In the genomic region with DNA sequence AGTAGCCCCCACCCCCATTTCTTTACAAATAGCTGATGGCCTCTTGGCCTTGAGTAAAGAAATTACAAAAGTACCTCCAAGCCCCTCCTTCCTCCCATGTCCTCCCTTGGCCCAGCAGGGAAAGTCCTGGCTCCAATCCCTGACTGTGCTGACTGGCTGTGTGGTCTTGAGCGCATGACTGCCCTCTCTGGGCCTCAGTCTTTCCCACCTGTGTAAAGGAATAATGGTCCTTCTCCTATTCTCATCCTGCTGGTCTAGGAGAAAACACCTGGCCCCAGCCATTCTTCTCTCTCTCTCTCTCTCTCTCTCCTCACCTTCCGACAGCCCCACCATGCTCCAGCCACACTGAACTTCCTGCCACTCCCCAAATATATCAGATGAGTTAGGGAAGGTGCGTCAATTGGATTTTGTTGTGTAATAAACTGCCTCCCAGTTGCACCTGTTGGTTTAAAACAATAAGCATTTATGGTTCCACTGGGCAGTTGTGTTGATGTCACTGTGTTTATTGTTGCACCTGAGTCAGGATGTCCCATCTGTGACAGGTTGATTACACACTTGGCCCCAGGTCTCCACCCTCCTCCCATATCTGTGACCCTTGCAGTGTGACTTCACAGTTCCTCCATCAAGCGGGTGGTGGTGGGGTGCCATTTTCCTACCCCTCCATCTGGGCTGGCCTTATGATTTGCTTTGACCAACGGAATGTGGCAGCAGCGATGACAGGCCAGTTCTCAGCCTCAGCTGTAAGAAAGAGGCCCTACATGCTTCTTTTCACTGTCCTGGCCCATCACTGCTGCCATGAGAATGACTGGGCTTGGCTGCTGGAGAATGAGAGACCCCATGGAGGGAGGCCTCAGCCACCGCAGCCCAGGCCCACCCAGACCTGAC, we compare ENCODE assay signal across 16 cellular contexts. TPM values are rescaled to one million over a fixed set of nuclear protein-coding genes. Genes with fewer than 3 reads are reported as not detected.
DNase-seq lines count a peak whose midpoint lies in the region; ATAC-seq and TF ChIP-seq lines count a peak whose summit lies in the region.
"Had no signal": no experiment of that assay in that cellular context is flagged by ENCODE, and none has a peak within 500 bp of the region (broad histone marks: within the 10 kb centered on the region; RNA-seq: fewer than 3 reads in every experiment).

No MANE protein-coding gene starts in this region.

- ATAC-seq in HG02678 (IDR thresholded peaks at IDR 0.05; ENCODE audit: unreplicated experiment) = no peak

- H3K36me3 ChIP-seq in spleen = no peaks in the 10 kb centered on the region
- H3K36me3 ChIP-seq: BE2C, left ventricle myocardium inferior had no signal

- no peak overlapping the region for H3K27ac ChIP-seq in spleen
- H3K27ac ChIP-seq: left ventricle myocardium inferior had no signal

- no peak for TF ChIP-seq CTCF in spleen (IDR thresholded peaks at IDR 0.05 in 8 of 11, conservative IDR thresholded peaks at IDR 0.05 in 3 of 11)

- DNase-seq in activated effector memory CD4-positive, alpha-beta T cell treated with anti-CD3 and anti-CD28 coated beads, Interleukin-2, amount 50 U/mL, for 16 hours = peak; percentile 44
- no peak for DNase-seq in activated effector memory CD4-positive, alpha-beta T cell treated with Interleukin-2 at 50 U/mL for 16 hours
- DNase-seq in activated CD8-positive, alpha-beta memory T cell treated with anti-CD3 and anti-CD28 coated beads, Interleukin-2, amount 50 U/mL, for 4 hours = peak; percentile 4
- DNase-seq in islet precursor cell (peak; percentile 33), spleen (peak; percentile 41), UCSD-AML1 (lab: John Stamatoyannopoulos, UW; ENCODE audit: unreplicated experiment) (no peak), SIG-M5 treated with dmso at 0.1 percent for 504 hours (lab: John Stamatoyannopoulos, UW; ENCODE audit: unreplicated experiment) (no peak)
- DNase-seq: activated CD4-positive, alpha-beta T cell treated with anti-CD3 and anti-CD28 coated beads, Interleukin-2, amount 10 ng/mL, durations not matched to agents 24 days and 14 days; activated naive CD8-positive, alpha-beta T cell treated with anti-CD3 and anti-CD28 coated beads for 36 hours; BE2C; Caco-2; HFFc6; left ventricle myocardium inferior; NCI-H524; retina had no signal

- H3K4me3 ChIP-seq in spleen = no peak overlapping the region
- H3K4me3 ChIP-seq: left ventricle myocardium inferior had no signal

- 82 to 96% (median 94%) methylated on average over 7 of the region's 7 CpGs for WGBS in spleen, 5 donors

- no peaks in the 10 kb centered on the region for H3K4me1 ChIP-seq in spleen
- H3K4me1 ChIP-seq: BE2C, Caco-2, left ventricle myocardium inferior had no signal

- H3K9me3 ChIP-seq in spleen = no peaks in the 10 kb centered on the region
- H3K9me3 ChIP-seq: BE2C, Caco-2, left ventricle myocardium inferior had no signal

- intact Hi-C loops in spleen (cut with DNase I; ENCODE audit: low total_unique reads) = no loop called here

- TF ChIP-seq POLR2A in spleen (IDR thresholded peaks at IDR 0.05) = no peak

- no peaks in the 10 kb centered on the region for H3K27me3 ChIP-seq in spleen (replicated peaks in 1 of 7)
- H3K27me3 ChIP-seq: BE2C had no signal

RNA-seq across cellular contexts. Expression of a gene that starts 22.3 kb away (rescaled TPM):
- 10 to 100 TPM in 1 of 7 donors, 1 to 10 TPM in 6; 4.0 to 14.4 (median 8.0) TPM for total RNA-seq in spleen
- polyA plus RNA-seq in spleen = 1 to 10 TPM; 1.7 to 2.4 (median 2.0) TPM

Comparison
In these comparisons a context has a peak if more than half of its experiments do, and no peak if none do; other contexts are left out.
1. DNase-seq: peak in activated effector memory CD4-positive, alpha-beta T cell treated with anti-CD3 and anti-CD28 coated beads, Interleukin-2, amount 50 U/mL, for 16 hours (single experiment), activated CD8-positive, alpha-beta memory T cell treated with anti-CD3 and anti-CD28 coated beads, Interleukin-2, amount 50 U/mL, for 4 hours (single experiment), islet precursor cell (single experiment) and spleen (single experiment); none in activated effector memory CD4-positive, alpha-beta T cell treated with Interleukin-2 at 50 U/mL for 16 hours (single experiment), UCSD-AML1 (single experiment) and SIG-M5 treated with dmso at 0.1 percent for 504 hours (single experiment).